In genomic region chr20:48154040-48154439, GRCh38 we compare ENCODE assay signal across 28 cellular contexts.
"Had no signal": no experiment of that assay in that cellular context is flagged by ENCODE, and none has a peak within 500 bp of the region (broad histone marks: within the 10 kb centered on the region; RNA-seq: fewer than 3 reads in every experiment).

No MANE protein-coding gene starts in this region.

- H3K27ac ChIP-seq: brain microvascular endothelial cell, epithelial cell of prostate, ovary, right atrium auricular region, thyroid gland, upper lobe of right lung, WERI-Rb-1 had no signal

- DNase-seq: activated CD4-positive, alpha-beta T cell treated with anti-CD3 and anti-CD28 coated beads, Interleukin-2, amount 10 ng/mL, durations not matched to agents 7 days and 5 days; activated CD4-positive, CD25-positive, alpha-beta regulatory T cell treated with anti-CD3 and anti-CD28 coated beads, Interleukin-2, amount 50 U/mL, for 72 hours; activated CD8-positive, alpha-beta T cell treated with anti-CD3 and anti-CD28 coated beads for 36 hours; activated T-cell treated with anti-CD3 and anti-CD28 coated beads, Interleukin-2, amount 50 U/mL, for 4 hours; aorta; brain microvascular endothelial cell; central memory CD4-positive, alpha-beta T cell; effector CD4-positive, alpha-beta T cell; glutamatergic neuron; left ventricle myocardium superior; midbrain; naive thymus-derived CD4-positive, alpha-beta T cell; stimulated activated CD4-positive, alpha-beta T cell treated with anti-CD3 and anti-CD28 coated beads, Interleukin-1b, Interleukin-23, amount 100 ng/mL, for 48 hours; stimulated activated CD4-positive, alpha-beta T cell treated with anti-CD3 and anti-CD28 coated beads, Interleukin-4, amount 100 ng/mL, for 4 hours; stimulated activated CD8-positive, alpha-beta memory T cell treated with anti-CD3 and anti-CD28 coated beads, Interleukin-4, amount 100 ng/mL, for 48 hours; stimulated activated naive CD8-positive, alpha-beta T cell treated with anti-CD3 and anti-CD28 coated beads, Interleukin-15, amount 100 ng/mL, for 72 hours; T-helper 17 cell; T1000; thyroid gland; upper lobe of right lung; WERI-Rb-1 had no signal

- H3K36me3 ChIP-seq: brain microvascular endothelial cell, ovary, right atrium auricular region, thyroid gland, upper lobe of right lung, WERI-Rb-1 had no signal

- H3K9me3 ChIP-seq: ovary, thyroid gland, upper lobe of right lung had no signal

- H3K27me3 ChIP-seq: brain microvascular endothelial cell, ovary, right atrium auricular region, thyroid gland, upper lobe of right lung had no signal

- H3K4me1 ChIP-seq: right atrium auricular region, thyroid gland had no signal

- H3K4me3 ChIP-seq: ovary, right atrium auricular region, smooth muscle cell, thyroid gland, upper lobe of right lung had no signal

- H3K4me2 ChIP-seq: smooth muscle cell had no signal

- ATAC-seq: activated CD8-positive, alpha-beta T cell treated with anti-CD3 and anti-CD28 coated beads for 36 hours; activated T-cell treated with anti-CD3 and anti-CD28 coated beads, Interleukin-2, amount 50 U/mL, for 4 hours; activated T-helper 17 cell treated with anti-CD3 and anti-CD28 coated beads, Interleukin-2, amount 50 U/mL, for 72 hours; left ventricle myocardium superior; naive thymus-derived CD4-positive, alpha-beta T cell; SK-N-SH treated with all-trans-retinoic acid at 6 μM for 48 hours; stimulated activated memory B cell treated with anti-CD40 and anti-IgM and Interleukin-4, amounts not matched to agents 10 μg/mL and 1 μg/mL and 100 μg/mL, for 72 hours; stimulated activated naive CD8-positive, alpha-beta T cell treated with anti-CD3 and anti-CD28 coated beads, Interleukin-15, amount 100 ng/mL, for 72 hours; T-helper 17 cell; upper lobe of right lung had no signal
